In genomic region chr16:48287239-48287638, GRCh38 we compare ENCODE assay signal across 32 cellular contexts. TPM values are rescaled to one million over a fixed set of nuclear protein-coding genes. Genes with fewer than 3 reads are reported as not detected.
"Had no signal": no experiment of that assay in that cellular context is flagged by ENCODE, and none has a peak within 500 bp of the region (broad histone marks: within the 10 kb centered on the region; RNA-seq: fewer than 3 reads in every experiment).

No MANE protein-coding gene starts in this region.

- H2AFZ ChIP-seq: hepatocyte, parathyroid adenoma had no signal

- H3K4me1 ChIP-seq: upper lobe of right lung, vagina had no signal

- H3K9me3 Mint-ChIP-seq: natural killer cell treated with Interleukin-12 subunit alpha and Interleukin-12 subunit beta and Interleukin-15 and Interleukin-18, amount 100 ng/mL, for 72 hours had no signal

- H3K4me1 Mint-ChIP-seq: neural crest cell had no signal

- DNase-seq: dorsolateral prefrontal cortex; effector CD4-positive, alpha-beta T cell; foreskin fibroblast; gastrocnemius medialis; heart left ventricle; kidney; mesenchymal stem cell; mucosa of descending colon; naive B cell; stimulated activated CD4-positive, alpha-beta T cell treated with anti-CD3 and anti-CD28 coated beads, Interleukin-12 subunit alpha, Interleukin-12 subunit beta, amount 100 ng/mL, for 4 hours; stimulated activated CD4-positive, alpha-beta T cell treated with anti-CD3 and anti-CD28 coated beads, Interleukin-1b, Interleukin-23, amount 100 ng/mL, for 48 hours; stimulated activated CD4-positive, alpha-beta T cell treated with anti-CD3 and anti-CD28 coated beads, Interleukin-4, amount 100 ng/mL, for 1 hour; stimulated activated CD8-positive, alpha-beta memory T cell treated with anti-CD3 and anti-CD28 coated beads, Interleukin-4, amount 100 ng/mL, for 48 hours; stimulated activated naive CD4-positive, alpha-beta T cell; stimulated activated naive CD8-positive, alpha-beta T cell treated with anti-CD3 and anti-CD28 coated beads, Interleukin-15, amount 100 ng/mL, for 72 hours; transverse colon; upper lobe of right lung had no signal

- ATAC-seq: esophagus mucosa; gastrocnemius medialis; heart left ventricle; left lobe of liver; mucosa of descending colon; natural killer cell treated with Interleukin-12 subunit alpha and Interleukin-12 subunit beta and Interleukin-15 and Interleukin-18, amount 100 ng/mL, for 72 hours; sciatic nerve; stimulated activated naive CD8-positive, alpha-beta T cell treated with anti-CD3 and anti-CD28 coated beads, Interleukin-15, amount 100 ng/mL, for 72 hours; upper lobe of right lung had no signal

- H3K9ac ChIP-seq: parathyroid adenoma had no signal

- H3K4me3 Mint-ChIP-seq: mesothelial cell of epicardium; naive B cell; natural killer cell treated with Interleukin-12 subunit alpha and Interleukin-12 subunit beta and Interleukin-15 and Interleukin-18, amount 100 ng/mL, for 72 hours; neural crest cell; stimulated activated naive CD8-positive, alpha-beta T cell treated with anti-CD3 and anti-CD28 coated beads, Interleukin-15, amount 100 ng/mL, for 72 hours had no signal

- H3K4me3 ChIP-seq: dorsolateral prefrontal cortex, gastrocnemius medialis, heart left ventricle, hepatocyte, lung, mucosa of descending colon, smooth muscle cell, suprapubic skin, transverse colon, upper lobe of right lung, vagina had no signal

- H3K27ac ChIP-seq: epithelial cell of prostate, gastrocnemius medialis, heart left ventricle, hepatocyte, neutrophil, parathyroid adenoma, suprapubic skin, transverse colon, upper lobe of right lung, vagina had no signal

- H3K27me3 ChIP-seq: dorsolateral prefrontal cortex, gastrocnemius medialis, heart left ventricle, hepatocyte, neutrophil, suprapubic skin, transverse colon, upper lobe of right lung, vagina had no signal

- H3K9me3 ChIP-seq: gastrocnemius medialis, neutrophil, upper lobe of right lung had no signal

- H3K4me2 ChIP-seq: hepatocyte, smooth muscle cell had no signal

- H3K27ac Mint-ChIP-seq: mesothelial cell of epicardium; natural killer cell treated with Interleukin-12 subunit alpha and Interleukin-12 subunit beta and Interleukin-15 and Interleukin-18, amount 100 ng/mL, for 72 hours; progenitor cell of endocrine pancreas had no signal

- H3K27me3 Mint-ChIP-seq: naive B cell; progenitor cell of endocrine pancreas; stimulated activated naive CD8-positive, alpha-beta T cell treated with anti-CD3 and anti-CD28 coated beads, Interleukin-15, amount 100 ng/mL, for 72 hours had no signal

- FAIRE-seq: kidney had no signal

RNA-seq across cellular contexts. Expression of gene ABCC11, which starts 39.9 kb away (rescaled TPM):
- total RNA-seq: kidney; natural killer cell treated with Interleukin-12 subunit alpha and Interleukin-12 subunit beta and Interleukin-15 and Interleukin-18, amount 100 ng/mL, for 72 hours; sciatic nerve; smooth muscle cell; upper lobe of right lung; vagina had no signal
- polyA plus RNA-seq: smooth muscle cell had no signal
